Comparison of ENCODE assay signal across 8 cellular contexts in the genomic region with DNA sequence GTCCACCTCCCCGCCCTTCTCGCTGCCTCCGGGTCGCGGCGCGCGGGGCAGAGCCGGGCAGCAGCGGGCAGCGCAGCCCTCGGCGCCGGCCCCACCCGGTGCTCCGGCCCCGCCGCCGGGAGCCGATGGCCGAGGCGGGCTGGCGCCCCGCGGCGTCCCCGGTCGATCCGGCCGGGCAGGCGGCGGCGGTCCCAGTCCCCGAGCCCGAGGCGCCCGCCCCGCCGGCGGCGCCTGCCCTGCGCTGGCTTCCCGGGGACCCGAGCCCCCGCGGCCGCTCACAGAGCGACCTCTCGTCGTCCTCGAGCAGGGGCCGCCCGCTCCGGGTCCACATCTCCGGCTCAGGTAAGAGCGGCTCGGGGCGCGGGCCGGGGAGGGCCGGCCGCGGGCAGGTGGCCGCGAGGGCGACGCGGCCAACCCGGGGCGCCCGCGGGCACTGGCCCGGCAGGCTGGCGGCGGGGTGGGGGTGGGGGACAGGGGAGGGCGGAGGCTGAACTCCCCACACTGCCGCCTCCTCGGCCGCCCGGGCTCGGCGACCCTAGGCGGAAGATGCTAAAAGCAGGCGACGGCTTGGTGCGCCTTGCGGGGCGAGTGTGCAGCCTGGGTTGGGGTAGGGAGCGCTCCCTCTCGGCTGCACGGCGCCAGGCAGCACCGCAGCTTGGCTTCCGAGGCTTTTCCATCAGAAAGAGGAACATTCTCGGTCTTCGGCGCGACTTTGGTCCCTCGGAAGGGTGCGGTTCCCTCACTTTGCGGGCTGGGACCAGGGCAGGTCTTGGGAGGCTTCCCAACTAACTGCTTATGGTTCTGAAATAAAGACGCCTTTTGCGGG. TPM values are rescaled to one million over a fixed set of nuclear protein-coding genes. Genes with fewer than 3 reads are reported as not detected.
A peak's percentile ranks its signal among the peaks of the same experiment; 100 is the strongest.
DNase-seq lines count a peak whose midpoint lies in the region; ATAC-seq, FAIRE-seq and TF ChIP-seq lines count a peak whose summit lies in the region.

No MANE protein-coding gene starts in this region.

- peaks cover 24% of the 10 kb centered on the region for H3K4me1 Mint-ChIP-seq in Caco-2 (ENCODE audit: low read depth, unreplicated experiment)
- peaks cover 23% of the 10 kb centered on the region for H3K4me1 Mint-ChIP-seq in activated naive CD8-positive, alpha-beta T cell treated with anti-CD3 and anti-CD28 coated beads, Interleukin-2, amount 10 ng/mL, durations not matched to agents 7 days and 5 days

- H3K4me3 ChIP-seq in Caco-2 (ENCODE audit: low read depth, low read length) (peak overlapping the region; percentile 39), trophoblast cell (ENCODE audit: low read depth, low read length) (peak overlapping the region; percentile 69)

- H2AK5ac ChIP-seq in trophoblast cell (ENCODE audit: low read length) = no peak overlapping the region

- H3K27ac Mint-ChIP-seq in Caco-2 (ENCODE audit: unreplicated experiment) = peak overlapping the region; percentile 84
- H3K27ac Mint-ChIP-seq in activated naive CD8-positive, alpha-beta T cell treated with anti-CD3 and anti-CD28 coated beads, Interleukin-2, amount 10 ng/mL, durations not matched to agents 7 days and 5 days = peak overlapping the region; percentile 54

- CTCF ChIA-PET in Caco-2 (lab: Charles Lee) = interaction anchor here (0.7 to 0.8 kb wide), 2 partner anchors 25 to 37 kb away, joined by 3 read pairs; a partner anchor contains a TSS

- no peak overlapping the region for H3K4ac ChIP-seq in trophoblast cell (ENCODE audit: low read depth, low read length)

- POLR2A ChIA-PET in Caco-2 (lab: Charles Lee) = interaction anchor here (1.3 to 2.7 kb wide), 2 partner anchors 9 to 26 kb away, joined by 4 to 15 read pairs; a partner anchor contains a TSS
- POLR2A ChIA-PET in activated naive CD8-positive, alpha-beta T cell treated with anti-CD3 and anti-CD28 coated beads, Interleukin-2, amount 10 ng/mL, durations not matched to agents 7 days and 5 days (lab: Charles Lee) = interaction anchor here (0.7 to 1.0 kb wide), 4 partner anchors 26 to 518 kb away, joined by 3 to 5 read pairs (median 3); a partner anchor contains a TSS

- no peak overlapping the region for H2BK12ac ChIP-seq in trophoblast cell (ENCODE audit: low read length)

- no peak overlapping the region for H3K14ac ChIP-seq in trophoblast cell (ENCODE audit: low read length)

- H2AFZ ChIP-seq in trophoblast cell (ENCODE audit: insufficient read depth, low read length, poor library complexity) = peak overlapping the region; percentile 79

- peak overlapping the region; percentile 63 for H3K4me2 ChIP-seq in trophoblast cell (ENCODE audit: low read length)

- no peaks in the 10 kb centered on the region for H3K79me2 ChIP-seq in trophoblast cell (ENCODE audit: control insufficient read depth, insufficient read depth, low read length, poor library complexity)

- no peak overlapping the region for H3K18ac ChIP-seq in trophoblast cell (ENCODE audit: low read length)

- H3K9ac ChIP-seq in trophoblast cell (ENCODE audit: low read length) = no peak overlapping the region

- H3K36me3 Mint-ChIP-seq in Caco-2 (ENCODE audit: insufficient read depth, unreplicated experiment) = peaks cover 16% of the 10 kb centered on the region
- no peaks in the 10 kb centered on the region for H3K36me3 Mint-ChIP-seq in activated naive CD8-positive, alpha-beta T cell treated with anti-CD3 and anti-CD28 coated beads, Interleukin-2, amount 10 ng/mL, durations not matched to agents 7 days and 5 days

- H3K4me1 ChIP-seq in Caco-2 = peaks cover 61% of the 10 kb centered on the region
- H3K4me1 ChIP-seq in trophoblast cell (ENCODE audit: control insufficient read depth in 1 of 2, insufficient read depth in 2 of 2, low read length in 2 of 2) = peaks cover 0 to 2% of the 10 kb centered on the region in 2 experiments

- no CpG with 5 or more reads among the region's 103 CpGs for whole genome bisulfite sequencing in trophoblast cell (ENCODE audit: extremely low coverage, insufficient coverage, insufficient read length)

- FAIRE-seq in HTR-8/SVneo (lab: Jason Lieb, UNC) = no peak
- no peak for FAIRE-seq in D721Med (lab: Jason Lieb, UNC)

- no peak overlapping the region for H4K8ac ChIP-seq in trophoblast cell (ENCODE audit: low read depth, low read length)

- no peaks in the 10 kb centered on the region for H3K27me3 Mint-ChIP-seq in Caco-2 (ENCODE audit: insufficient read depth, unreplicated experiment)
- no peaks in the 10 kb centered on the region for H3K27me3 Mint-ChIP-seq in activated naive CD8-positive, alpha-beta T cell treated with anti-CD3 and anti-CD28 coated beads, Interleukin-2, amount 10 ng/mL, durations not matched to agents 7 days and 5 days

- no peak overlapping the region for H3K23ac ChIP-seq in trophoblast cell (ENCODE audit: low read length)

- intact Hi-C loops in Caco-2 (cut with micrococcal nuclease; ENCODE audit: unreplicated experiment) (loop anchor here (2.0 kb wide), 2 partner anchors 38 to 86 kb away; a partner anchor contains a TSS), cardiac septum (cut with DNase I) (loop anchor here (2.0 kb wide), 1 partner anchor 26 kb away; a partner anchor contains a TSS)

- H2BK120ac ChIP-seq in trophoblast cell (ENCODE audit: insufficient read depth, low read length, poor library complexity) = no peak overlapping the region

- peak; percentile 78 to 84 for DNase-seq in Caco-2
- peak; percentile 37 for DNase-seq in HTR-8/SVneo (ENCODE audit: insufficient read length, low spot score)
- peak; percentile 84 for DNase-seq in SKM-1 treated with dmso at 0.1 percent for 144 hours (lab: John Stamatoyannopoulos, UW; ENCODE audit: unreplicated experiment)
- peak; percentile 76 for DNase-seq in activated naive CD8-positive, alpha-beta T cell treated with anti-CD3 and anti-CD28 coated beads, Interleukin-2, amount 10 ng/mL, durations not matched to agents 7 days and 5 days
- DNase-seq in cardiac septum (ENCODE audit: low spot score) = peak; percentile 85
- DNase-seq in trophoblast cell = peak; percentile 30 to 56
- no peak for DNase-seq in D721Med (ENCODE audit: insufficient read length, low spot score)

- H3K27me3 ChIP-seq in Caco-2 (replicated peaks; ENCODE audit: control insufficient read depth, insufficient read depth, low read length) (no peaks in the 10 kb centered on the region), trophoblast cell (ENCODE audit: insufficient read depth, low read length) (peaks cover 11% of the 10 kb centered on the region)

- H3K9me3 ChIP-seq in Caco-2 = no peaks in the 10 kb centered on the region
- no peaks in the 10 kb centered on the region for H3K9me3 ChIP-seq in trophoblast cell (ENCODE audit: insufficient read depth, low read depth, low read length)

- TF ChIP-seq CTCF in Caco-2 (IDR thresholded peaks at IDR 0.05; ENCODE audit: insufficient read depth in 1 of 2, low read depth in 1 of 2, low read length in 1 of 2, severe bottlenecking in 1 of 2, unreplicated experiment in 1 of 2) (peak; percentile 19 to 63), D721Med (IDR thresholded peaks at IDR 0.05; ENCODE audit: insufficient read depth, missing control alignments) (no peak)

- H3K79me1 ChIP-seq in trophoblast cell (ENCODE audit: low read length) = peaks cover 3% of the 10 kb centered on the region

- ATAC-seq in GM21390 (IDR thresholded peaks at IDR 0.05; ENCODE audit: unreplicated experiment) = peak; percentile 67
- peak; percentile 77 for ATAC-seq in activated naive CD8-positive, alpha-beta T cell treated with anti-CD3 and anti-CD28 coated beads, Interleukin-2, amount 10 ng/mL, durations not matched to agents 7 days and 5 days (ENCODE audit: low read depth)

- peak overlapping the region; percentile 82 for H3K4me3 Mint-ChIP-seq in Caco-2 (ENCODE audit: unreplicated experiment)
- peak overlapping the region; percentile 84 for H3K4me3 Mint-ChIP-seq in activated naive CD8-positive, alpha-beta T cell treated with anti-CD3 and anti-CD28 coated beads, Interleukin-2, amount 10 ng/mL, durations not matched to agents 7 days and 5 days

- BruUV-seq in Caco-2 (replicated peaks; lab: Mats Ljungman, UMichigan) = no TSS peak

- H3K27ac ChIP-seq in trophoblast cell (ENCODE audit: low read depth, low read length) = no peak overlapping the region

- no peak overlapping the region for H4K91ac ChIP-seq in trophoblast cell (ENCODE audit: low read depth, low read length)

- H3K36me3 ChIP-seq in Caco-2 (ENCODE audit: control insufficient read depth, insufficient read depth, low read length) (no peaks in the 10 kb centered on the region), trophoblast cell (ENCODE audit: control insufficient read depth in 1 of 2, insufficient read depth in 2 of 2, low read length in 2 of 2) (no peaks in the 10 kb centered on the region)

- H3K9me3 Mint-ChIP-seq in Caco-2 (ENCODE audit: unreplicated experiment) = no peaks in the 10 kb centered on the region
- H3K9me3 Mint-ChIP-seq in activated naive CD8-positive, alpha-beta T cell treated with anti-CD3 and anti-CD28 coated beads, Interleukin-2, amount 10 ng/mL, durations not matched to agents 7 days and 5 days = no peaks in the 10 kb centered on the region

- no peak overlapping the region for H2BK5ac ChIP-seq in trophoblast cell (ENCODE audit: low read depth, low read length, poor library complexity)

- H4K12ac ChIP-seq in trophoblast cell (ENCODE audit: low read depth, low read length) = no peak overlapping the region

RNA-seq across cellular contexts. Expression of a gene that starts 25.6 kb away (rescaled TPM):
- total RNA-seq in Caco-2 (2022) (102 and 119 TPM in 2 replicates), cardiac septum (37.8 TPM)
- 10 to 100 TPM; 12.1 to 13.4 TPM for total RNA-seq in activated naive CD8-positive, alpha-beta T cell treated with anti-CD3 and anti-CD28 coated beads, Interleukin-2, amount 10 ng/mL, durations not matched to agents 7 days and 5 days
- polyA plus RNA-seq in trophoblast cell (2013) = 35.3 and 37.2 TPM in 2 replicates
